In the genomic region with DNA sequence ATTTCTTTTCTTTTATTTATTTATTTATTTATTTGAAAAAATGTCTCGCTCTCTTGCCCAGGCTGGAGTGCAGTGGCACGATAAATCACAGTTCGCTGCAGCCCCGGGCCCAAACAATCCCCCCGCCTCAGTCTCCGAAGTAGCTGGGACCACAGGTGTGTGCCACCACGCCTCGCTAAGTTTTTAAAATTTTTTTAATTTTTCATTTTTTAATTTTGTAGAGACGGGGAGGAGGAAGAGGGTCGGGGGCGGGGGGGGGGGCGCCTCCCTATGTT, we compare ENCODE assay signal across 8 cellular contexts. TPM values are rescaled to one million over a fixed set of nuclear protein-coding genes. Genes with fewer than 3 reads are reported as not detected.
DNase-seq lines count a peak whose midpoint lies in the region; ATAC-seq and TF ChIP-seq lines count a peak whose summit lies in the region.

No MANE protein-coding gene starts in this region.

- H3K27me3 Mint-ChIP-seq in naive B cell: no peaks in the 10 kb centered on the region

- H3K27me3 ChIP-seq in MG63: no peaks in the 10 kb centered on the region
- H3K27me3 ChIP-seq in duodenal mucosa (ENCODE audit: control insufficient read depth in 1 of 2, insufficient read depth in 2 of 2, low read length in 2 of 2): no peaks in the 10 kb centered on the region

- H3K36me3 Mint-ChIP-seq in naive B cell: peaks cover 6 to 11% of the 10 kb centered on the region in 2 donors

- TF ChIP-seq CTCF in AG09309 (IDR thresholded peaks at IDR 0.05; ENCODE audit: control insufficient read depth, insufficient read depth, low read depth, low read length, missing control alignments): no peak

- peak overlapping the region; percentile 61 to 76 for H3K9ac ChIP-seq in duodenal mucosa (ENCODE audit: low read depth in 1 of 2, low read length in 2 of 2)

- H3K27ac ChIP-seq in duodenal mucosa (ENCODE audit: low read depth, low read length): no peak overlapping the region

- H3K4me1 Mint-ChIP-seq in naive B cell: peaks cover 13 to 34% (median 21%) of the 10 kb centered on the region in 3 donors

- peak overlapping the region in 4 of 6 donors; percentile 94 to 99 (median 98) for H3K27ac Mint-ChIP-seq in naive B cell

- no peak for ATAC-seq in naive B cell (ENCODE audit: low read depth in 2 of 2)

- DNase-seq in AG09309 (ENCODE audit: low read depth): no peak
- no peak for DNase-seq in MG63
- DNase-seq in naive B cell: no peak
- DNase-seq in occipital lobe (lab: John Stamatoyannopoulos, UW): no peak
- DNase-seq in effector CD8-positive, alpha-beta T cell (lab: John Stamatoyannopoulos, UW): no peak
- no peak for DNase-seq in RKO (ENCODE audit: low spot score)
- DNase-seq in stimulated activated CD4-positive, alpha-beta T cell treated with anti-CD3 and anti-CD28 coated beads, Interleukin-15, amount 100 ng/mL, for 24 hours: no peak

- peaks cover 6 to 13% of the 10 kb centered on the region in 2 donors for H3K4me1 ChIP-seq in duodenal mucosa (ENCODE audit: control insufficient read depth in 1 of 2, insufficient read depth in 2 of 2, low read length in 2 of 2)

- H3K4me3 ChIP-seq in AG09309 (ENCODE audit: control insufficient read depth, low read depth, low read length) (peak overlapping the region; percentile 83), MG63 (peak overlapping the region; percentile 89), duodenal mucosa (ENCODE audit: low read depth in 1 of 2, low read length in 2 of 2) (peak overlapping the region; percentile 83 to 89)

- peak overlapping the region; percentile 96 to 100 (median 98) for H3K4me3 Mint-ChIP-seq in naive B cell

- H3K9me3 Mint-ChIP-seq in naive B cell: no peaks in the 10 kb centered on the region

- H3K9me3 ChIP-seq in MG63 (no peaks in the 10 kb centered on the region), duodenal mucosa (ENCODE audit: control insufficient read depth in 1 of 2, low read length in 2 of 2) (no peaks in the 10 kb centered on the region)

- H3K36me3 ChIP-seq in MG63 (peaks cover 14% of the 10 kb centered on the region), duodenal mucosa (ENCODE audit: control insufficient read depth in 1 of 2, insufficient read depth in 2 of 2, low read length in 2 of 2) (peaks cover 3 to 6% of the 10 kb centered on the region in 2 donors)

RNA-seq across cellular contexts. Expression of gene MFN1, which starts 0.5 kb away (rescaled TPM):
- total RNA-seq in MG63 (2014; rRNA removed; shearing (Covaris generic); ENCODE audit: low replicate concordance): 40.8 and 51.8 TPM in 2 replicates
- polyA plus RNA-seq in naive B cell (ENCODE audit: low read depth in 6 of 6): 10 to 100 TPM; 18.2 to 41.4 (median 31.2) TPM
- total RNA-seq in occipital lobe: 125 TPM

RNA-seq across cellular contexts. Expression of gene ZNF639, which starts 24.2 kb away (rescaled TPM):
- 89.9 and 138 TPM in 2 replicates for total RNA-seq in MG63 (2014; rRNA removed; shearing (Covaris generic); ENCODE audit: low replicate concordance)
- 10 to 100 TPM; 51.3 to 93.5 (median 57.5) TPM for polyA plus RNA-seq in naive B cell (ENCODE audit: low read depth in 6 of 6)
- total RNA-seq in occipital lobe: 107 TPM
